Comparison of ENCODE assay signal across 1 cellular context in genomic region chr12:56990648-56991318, GRCh38.
TF ChIP-seq lines count a peak whose summit lies in the region.

No MANE protein-coding gene starts in this region.

TF ChIP-seq in K562, 482 proteins besides CTCF, POLR2A, EP300 and RAD21 (continued from another document):
- TF ChIP-seq PHF20 (IDR thresholded peaks at IDR 0.05; ENCODE audit: partially characterized antibody) (peak; percentile 46), ZNF174 (CRISPR knock-in tag; IDR thresholded peaks at IDR 0.05) (no peak), HDAC1 (IDR thresholded peaks at IDR 0.05) (peak in 1 of 2 experiments; percentile 14; a peak in 1 of 4 replicates), ZNF239 (CRISPR knock-in tag; IDR thresholded peaks at IDR 0.05) (no peak), SMARCA5 (IDR thresholded peaks at IDR 0.05) (peak; percentile 94; the same call in 1 of the 2 replicates)
TF ChIP-seq in K562: peak in this region for 27.
